ENCODE assay signal across 17 cellular contexts in genomic region chr11:33689089-33689488, GRCh38. TPM values are rescaled to one million over a fixed set of nuclear protein-coding genes. Genes with fewer than 3 reads are reported as not detected.
DNase-seq lines count a peak whose midpoint lies in the region; ATAC-seq and TF ChIP-seq lines count a peak whose summit lies in the region.
"Had no signal": no experiment of that assay in that cellular context is flagged by ENCODE, and none has a peak within 500 bp of the region (broad histone marks: within the 10 kb centered on the region; RNA-seq: fewer than 3 reads in every experiment).

No MANE protein-coding gene starts in this region.

- DNase-seq in HFFc6 (no peak), SW480 (ENCODE audit: low spot score) (peak; percentile 15), fibroblast of lung (ENCODE audit: low read depth in 2 of 2) (peak; percentile 32 to 45), smooth muscle cell (lab: John Stamatoyannopoulos, UW; ENCODE audit: unreplicated experiment) (no peak), cortex of kidney (lab: John Stamatoyannopoulos, UW) (no peak), erythroblast (lab: John Stamatoyannopoulos, UW) (no peak)
- DNase-seq: CD4-positive, CD25-positive, alpha-beta regulatory T cell; cerebellar nuclear complex; NCI-H1436 treated with DMSO at 0.1 percent for 48 hours; NCI-H526; stimulated activated CD4-positive, alpha-beta T cell treated with anti-CD3 and anti-CD28 coated beads, Interleukin-4, amount 100 ng/mL, for 4 hours; stimulated activated naive CD4-positive, alpha-beta T cell treated with Interleukin-2 at 50 U/mL for 16 hours had no signal

- H3K4me1 Mint-ChIP-seq in HFFc6 (ENCODE audit: low read depth), result peaks cover 97% of the 10 kb centered on the region
- H3K4me1 Mint-ChIP-seq: activated naive CD4-positive, alpha-beta T cell treated with anti-CD3 and anti-CD28 coated beads, Interleukin-2, amount 50 U/mL, for 24 hours; CD4-positive, CD25-positive, alpha-beta regulatory T cell had no signal

- peak overlapping the region; percentile 98 for H3K27ac Mint-ChIP-seq in HFFc6
- H3K27ac Mint-ChIP-seq: activated naive CD4-positive, alpha-beta T cell treated with anti-CD3 and anti-CD28 coated beads, Interleukin-2, amount 50 U/mL, for 24 hours; CD4-positive, CD25-positive, alpha-beta regulatory T cell; WTC11 had no signal

- TF ChIP-seq CTCF in HFFc6 (IDR thresholded peaks at IDR 0.05) (no peak), fibroblast of lung (conservative IDR thresholded peaks at IDR 0.05 in 1 of 2, IDR thresholded peaks at IDR 0.05 in 1 of 2; ENCODE audit: low read depth in 1 of 2, low read length in 2 of 2) (no peak), smooth muscle cell (IDR thresholded peaks at IDR 0.05; ENCODE audit: borderline replicate concordance, insufficient read depth, poor library complexity, severe bottlenecking) (no peak)

- H3K9ac ChIP-seq in fibroblast of lung (ENCODE audit: insufficient read depth, low read length), result no peak overlapping the region
- H3K9ac ChIP-seq in smooth muscle cell (ENCODE audit: low read depth), result peak overlapping the region; percentile 92

- H3K27ac ChIP-seq in fibroblast of lung (ENCODE audit: insufficient read depth, low read length), result peak overlapping the region; percentile 95
- peak overlapping the region; percentile 100 for H3K27ac ChIP-seq in smooth muscle cell (ENCODE audit: low read depth)

- H3K9me3 ChIP-seq in fibroblast of lung (ENCODE audit: control insufficient read depth, insufficient read depth, low read depth, low read length), result no peaks in the 10 kb centered on the region
- H3K9me3 ChIP-seq in smooth muscle cell (replicated peaks; ENCODE audit: low read depth), result no peaks in the 10 kb centered on the region

- no peak for TF ChIP-seq POLR2A in erythroblast (IDR thresholded peaks at IDR 0.05; ENCODE audit: low read length)

- H3K4me1 ChIP-seq in fibroblast of lung (ENCODE audit: control insufficient read depth, extremely low read depth, insufficient read depth, low read length) (peaks cover 34% of the 10 kb centered on the region), smooth muscle cell (ENCODE audit: low read depth) (peaks cover 41% of the 10 kb centered on the region)

- 95% methylated on average over 4 of the region's 4 CpGs for WGBS in smooth muscle cell (ENCODE audit: low lambda C conversion rate)

- H4K20me1 ChIP-seq in fibroblast of lung (ENCODE audit: control insufficient read depth, extremely low read depth, insufficient read depth, low read length), result no peaks in the 10 kb centered on the region
- H4K20me1 ChIP-seq in smooth muscle cell (ENCODE audit: low read depth), result no peaks in the 10 kb centered on the region

- peaks cover 12% of the 10 kb centered on the region for H3K36me3 Mint-ChIP-seq in HFFc6 (ENCODE audit: low read depth)
- H3K36me3 Mint-ChIP-seq: activated naive CD4-positive, alpha-beta T cell treated with anti-CD3 and anti-CD28 coated beads, Interleukin-2, amount 50 U/mL, for 24 hours; CD4-positive, CD25-positive, alpha-beta regulatory T cell; WTC11 had no signal

- H3K9me3 Mint-ChIP-seq in HFFc6, result no peaks in the 10 kb centered on the region
- H3K9me3 Mint-ChIP-seq: activated naive CD4-positive, alpha-beta T cell treated with anti-CD3 and anti-CD28 coated beads, Interleukin-2, amount 50 U/mL, for 24 hours; WTC11 had no signal

- no peaks in the 10 kb centered on the region for H3K79me2 ChIP-seq in fibroblast of lung (ENCODE audit: control insufficient read depth, insufficient read depth, low read length)
- H3K79me2 ChIP-seq in smooth muscle cell (ENCODE audit: low read depth), result no peaks in the 10 kb centered on the region

- H3K27me3 Mint-ChIP-seq in HFFc6 (ENCODE audit: insufficient read depth), result peaks cover 7% of the 10 kb centered on the region; the same call in 1 of the 2 replicates

- H3K4me3 ChIP-seq in fibroblast of lung (replicated peaks in 1 of 4; ENCODE audit: control extremely low read depth in 1 of 4, insufficient read depth in 1 of 4, low read depth in 3 of 4, low read length in 4 of 4) (no peak overlapping the region), smooth muscle cell (no peak overlapping the region)

- no peak overlapping the region for H2AFZ ChIP-seq in fibroblast of lung (ENCODE audit: low read length)
- H2AFZ ChIP-seq in smooth muscle cell (ENCODE audit: low read depth), result no peak overlapping the region

- ATAC-seq in GM18868 (IDR thresholded peaks at IDR 0.05; ENCODE audit: unreplicated experiment) (no peak), HG03432 (IDR thresholded peaks at IDR 0.05; ENCODE audit: unreplicated experiment) (no peak)
- ATAC-seq: WTC11 had no signal

- H3K27me3 ChIP-seq in fibroblast of lung (ENCODE audit: control insufficient read depth, insufficient read depth, low read length), result no peaks in the 10 kb centered on the region
- no peaks in the 10 kb centered on the region for H3K27me3 ChIP-seq in smooth muscle cell (ENCODE audit: low read depth)

- peak overlapping the region; percentile 85; the same call in 1 of the 2 replicates for H3K4me3 Mint-ChIP-seq in HFFc6
- H3K4me3 Mint-ChIP-seq: activated naive CD4-positive, alpha-beta T cell treated with anti-CD3 and anti-CD28 coated beads, Interleukin-2, amount 50 U/mL, for 24 hours; CD4-positive, CD25-positive, alpha-beta regulatory T cell; WTC11 had no signal

- no peaks in the 10 kb centered on the region for H3K36me3 ChIP-seq in fibroblast of lung (ENCODE audit: control insufficient read depth, insufficient read depth, low read length)
- no peaks in the 10 kb centered on the region for H3K36me3 ChIP-seq in smooth muscle cell (ENCODE audit: low read depth)

- H3F3A ChIP-seq in smooth muscle cell (ENCODE audit: low read depth), result peaks cover 13% of the 10 kb centered on the region

- H3K4me2 ChIP-seq in fibroblast of lung (ENCODE audit: extremely low read depth, insufficient read depth, low read length), result no peak overlapping the region
- H3K4me2 ChIP-seq in smooth muscle cell, result no peak overlapping the region

RNA-seq across cellular contexts. Expression of gene C11orf91, which starts 11.5 kb away (rescaled TPM):
- total RNA-seq in HFFc6 (2021; fragmentation: NEBNext Ultra II Directional; extraction: Animal tissue kit (Norgen Biotek cat#: 25700)), result under 1 TPM in 4 of 6 experiments, not detected in 2; 0.59 to 0.65 (median 0.60) TPM
- total RNA-seq in fibroblast of lung, result not detected in 2 replicates
- 0.12 TPM in 1 of 2 replicates, not detected in the other for polyA plus RNA-seq in fibroblast of lung
- not detected in 2 replicates for polyA plus RNA-seq in fibroblast of lung (2012)
- polyA minus RNA-seq in fibroblast of lung (ENCODE audit: low replicate concordance), result not detected in 2 replicates
- not detected in 2 replicates for total RNA-seq in smooth muscle cell
- 0.57 and 0.91 TPM in 2 replicates for polyA plus RNA-seq in smooth muscle cell
- total RNA-seq: CD4-positive, CD25-positive, alpha-beta regulatory T cell; renal cortical epithelial cell had no signal
- polyA plus RNA-seq: CD4-positive, CD25-positive, alpha-beta regulatory T cell had no signal

RNA-seq across cellular contexts. Expression of gene CD59, which starts 47.1 kb away (rescaled TPM):
- 1,000 to 10,000 TPM; 1,095 to 1,408 (median 1,232) TPM for total RNA-seq in HFFc6 (2021; fragmentation: NEBNext Ultra II Directional; extraction: Animal tissue kit (Norgen Biotek cat#: 25700))
- 209 and 380 TPM in 2 replicates for total RNA-seq in fibroblast of lung
- polyA plus RNA-seq in fibroblast of lung, result 1,165 and 1,404 TPM in 2 replicates
- 928 and 1,205 TPM in 2 replicates for polyA plus RNA-seq in fibroblast of lung (2012)
- 662 and 789 TPM in 2 replicates for polyA minus RNA-seq in fibroblast of lung (ENCODE audit: low replicate concordance)
- 504 and 563 TPM in 2 replicates for total RNA-seq in smooth muscle cell
- 291 and 418 TPM in 2 replicates for polyA plus RNA-seq in smooth muscle cell

Comparison
In these comparisons a context has a peak if more than half of its experiments do, and no peak if none do; other contexts are left out.
1. DNase-seq: peak in SW480 (single experiment) and fibroblast of lung (2 of 2); none in HFFc6 (single experiment), smooth muscle cell (single experiment), cortex of kidney (single experiment) and erythroblast (0 of 2).